16 cellular contexts compared by ENCODE assay signal in genomic region chr1:172832332-172832731, GRCh38.
"Had no signal": no experiment of that assay in that cellular context is flagged by ENCODE, and none has a peak within 500 bp of the region (broad histone marks: within the 10 kb centered on the region; RNA-seq: fewer than 3 reads in every experiment).

No MANE protein-coding gene starts in this region.

- H3K27ac Mint-ChIP-seq: endodermal cell; T-helper 2 cell treated with Interferon-gamma antibody and Interleukin-4, amounts not matched to agents 5 μg/mL and 100 μg/mL, for 36 hours had no signal

- H3K36me3 ChIP-seq: adrenal gland, transverse colon, vagina had no signal

- DNase-seq: activated CD4-positive, alpha-beta T cell treated with anti-CD3 and anti-CD28 coated beads, Interleukin-2, amount 50 U/mL, for 4 hours; activated naive CD4-positive, alpha-beta T cell; activated T-cell treated with anti-CD3 and anti-CD28 coated beads, Interleukin-2, amount 50 U/mL, for 48 hours; adrenal gland; dermis blood vessel endothelial cell; endodermal cell; erythroblast; islet precursor cell; naive thymus-derived CD4-positive, alpha-beta T cell; retina; stimulated activated naive CD4-positive, alpha-beta T cell; transverse colon had no signal

- H3K27ac ChIP-seq: adrenal gland, transverse colon, vagina had no signal

- ATAC-seq: activated CD4-positive, CD25-positive, alpha-beta regulatory T cell treated with anti-CD3 and anti-CD28 coated beads, Interleukin-2, amount 50 U/mL, for 24 hours; naive thymus-derived CD4-positive, alpha-beta T cell had no signal

- H3K4me3 Mint-ChIP-seq: endodermal cell; naive thymus-derived CD4-positive, alpha-beta T cell; T-helper 2 cell treated with Interferon-gamma antibody and Interleukin-4, amounts not matched to agents 5 μg/mL and 100 μg/mL, for 36 hours had no signal

- H3K4me3 ChIP-seq: adrenal gland, lung, transverse colon, vagina had no signal

- H3K9me3 ChIP-seq: adrenal gland, transverse colon, vagina had no signal

- H3K9me3 Mint-ChIP-seq: endodermal cell; naive thymus-derived CD4-positive, alpha-beta T cell; T-helper 2 cell treated with Interferon-gamma antibody and Interleukin-4, amounts not matched to agents 5 μg/mL and 100 μg/mL, for 36 hours had no signal

- H3K4me1 ChIP-seq: adrenal gland, vagina had no signal

- H3K27me3 ChIP-seq: adrenal gland, transverse colon, vagina had no signal
